Comparison of ENCODE assay signal across 11 cellular contexts in the genomic region with DNA sequence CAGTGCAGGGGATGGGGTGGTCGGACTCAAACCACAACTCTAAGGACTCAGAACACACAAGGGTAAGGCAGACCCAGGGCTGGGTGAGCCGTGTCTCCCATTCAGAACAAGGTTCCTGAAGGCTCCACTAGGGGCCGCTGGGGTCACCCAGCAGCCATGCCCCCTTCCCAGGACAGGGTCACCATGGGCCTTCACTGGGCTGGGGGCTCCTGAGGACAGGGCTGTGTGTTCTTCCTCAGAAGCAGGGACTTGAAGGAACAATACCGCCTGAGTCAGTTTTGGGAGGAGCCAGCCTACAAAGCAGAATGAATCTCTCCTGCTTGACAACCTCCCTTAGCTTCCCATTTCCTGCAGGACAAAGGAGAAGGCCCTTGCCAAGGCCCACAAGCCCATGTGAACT. TPM values are rescaled to one million over a fixed set of nuclear protein-coding genes. Genes with fewer than 3 reads are reported as not detected.
DNase-seq lines count a peak whose midpoint lies in the region; ATAC-seq and TF ChIP-seq lines count a peak whose summit lies in the region.
"Had no signal": no experiment of that assay in that cellular context is flagged by ENCODE, and none has a peak within 500 bp of the region (broad histone marks: within the 10 kb centered on the region; RNA-seq: fewer than 3 reads in every experiment).

No MANE protein-coding gene starts in this region.

- no peaks in the 10 kb centered on the region for H3K9me3 ChIP-seq in BLaER1 treated with 17β-estradiol and CSF1 and Interleukin-3, amounts not matched to agents 10 nM and 100 nM (replicated peaks in 1 of 11)
- no peaks in the 10 kb centered on the region for H3K9me3 ChIP-seq in liver (ENCODE audit: control insufficient read depth in 4 of 4, low read length in 3 of 4)
- no peaks in the 10 kb centered on the region for H3K9me3 ChIP-seq in esophagus muscularis mucosa

- no peaks in the 10 kb centered on the region for H3K27me3 ChIP-seq in BLaER1 treated with 17β-estradiol and CSF1 and Interleukin-3, amounts not matched to agents 10 nM and 100 nM
- H3K27me3 ChIP-seq in H7 (ENCODE audit: control insufficient read depth, insufficient read depth, low read length) (no peaks in the 10 kb centered on the region; the same call in 1 of the 2 replicates), liver (ENCODE audit: control insufficient read depth in 4 of 4, insufficient read depth in 4 of 4, low read length in 3 of 4) (no peaks in the 10 kb centered on the region), esophagus muscularis mucosa (peaks cover 0 to 18% (median 0%) of the 10 kb centered on the region in 4 donors)

- TF ChIP-seq CTCF in astrocyte of the spinal cord (IDR thresholded peaks at IDR 0.05; ENCODE audit: low read depth, low read length) (peak; percentile 38), liver (IDR thresholded peaks at IDR 0.05; ENCODE audit: low read depth, low read length, missing input control) (peak; percentile 12), esophagus muscularis mucosa (IDR thresholded peaks at IDR 0.05) (peak in 1 of 3 experiments; percentile 21)

- peaks cover 37 to 78% (median 61%) of the 10 kb centered on the region in 10 experiments for H3K4me1 ChIP-seq in BLaER1 treated with 17β-estradiol and CSF1 and Interleukin-3, amounts not matched to agents 10 nM and 100 nM
- H3K4me1 ChIP-seq in liver (ENCODE audit: control insufficient read depth in 4 of 4, insufficient read depth in 4 of 4, low read length in 3 of 4): no peaks in the 10 kb centered on the region
- peaks cover 0 to 7% (median 3%) of the 10 kb centered on the region in 4 donors for H3K4me1 ChIP-seq in esophagus muscularis mucosa

- in situ Hi-C loops in astrocyte of the spinal cord (cut with HindIII; ENCODE audit: low sequenced_read_pairs): no loop called here

- H3K4me3 ChIP-seq in BLaER1 treated with 17β-estradiol and CSF1 and Interleukin-3, amounts not matched to agents 10 nM and 100 nM: no peak overlapping the region; a peak in 1 of 20 replicates
- H3K4me3 ChIP-seq in H7 (ENCODE audit: insufficient read depth, low read depth, low read length) (no peak overlapping the region), astrocyte of the spinal cord (ENCODE audit: low read depth, low read length) (no peak overlapping the region), liver (ENCODE audit: low read depth in 1 of 3, low read length in 3 of 3) (no peak overlapping the region), esophagus muscularis mucosa (no peak overlapping the region)
- H3K4me3 ChIP-seq: lung had no signal

- intact Hi-C loops in esophagus muscularis mucosa (cut with DNase I): no loop called here

- H4K20me1 ChIP-seq in BLaER1 treated with 17β-estradiol and CSF1 and Interleukin-3, amounts not matched to agents 10 nM and 100 nM: peaks cover 0 to 97% (median 17%) of the 10 kb centered on the region in 11 experiments; a peak in 14 of 22 replicates

- no peak for TF ChIP-seq EP300 in esophagus muscularis mucosa (IDR thresholded peaks at IDR 0.05)

- peak overlapping the region; percentile 66 to 88 (median 79) for H3K4me2 ChIP-seq in BLaER1 treated with 17β-estradiol and CSF1 and Interleukin-3, amounts not matched to agents 10 nM and 100 nM

- DNase-seq in H7: peak; percentile 88
- DNase-seq in astrocyte of the spinal cord (ENCODE audit: low read depth, low spot score): no peak
- no peak for DNase-seq in MV-4-11 (lab: John Stamatoyannopoulos, UW)
- DNase-seq in esophagus muscularis mucosa (ENCODE audit: extremely low spot score): no peak
- no peak for DNase-seq in nucleus accumbens (lab: John Stamatoyannopoulos, UW)
- DNase-seq: NCI-H1694, T1000 had no signal

- H3K27ac ChIP-seq in BLaER1 treated with 17β-estradiol and CSF1 and Interleukin-3, amounts not matched to agents 10 nM and 100 nM: peak overlapping the region in 4 of 11 experiments; percentile 17 to 44 (median 21); a peak in 3 of 22 replicates
- H3K27ac ChIP-seq in liver (ENCODE audit: low read depth in 1 of 2, low read length in 2 of 2) (no peak overlapping the region), esophagus muscularis mucosa (replicated peaks in 1 of 4) (no peak overlapping the region)

- ATAC-seq in HG03108 (IDR thresholded peaks at IDR 0.05; ENCODE audit: unreplicated experiment): no peak

- no peak for TF ChIP-seq POLR2A in esophagus muscularis mucosa (IDR thresholded peaks at IDR 0.05; ENCODE audit: low read depth)

- H3K9ac ChIP-seq in BLaER1 treated with 17β-estradiol and CSF1 and Interleukin-3, amounts not matched to agents 10 nM and 100 nM: peak overlapping the region in 5 of 11 experiments; percentile 18 to 50 (median 38); a peak in 3 of 22 replicates
- H3K9ac ChIP-seq in liver (ENCODE audit: low read depth in 1 of 2, low read length in 2 of 2): no peak overlapping the region

- TF ChIP-seq RAD21 in liver (IDR thresholded peaks at IDR 0.05): no peak

- H3K36me3 ChIP-seq in BLaER1 treated with 17β-estradiol and CSF1 and Interleukin-3, amounts not matched to agents 10 nM and 100 nM: peaks cover 0 to 23% (median 7%) of the 10 kb centered on the region in 11 experiments; a peak in 9 of 22 replicates
- H3K36me3 ChIP-seq in H7 (replicated peaks; ENCODE audit: control insufficient read depth, insufficient read depth, low read length) (no peaks in the 10 kb centered on the region), liver (ENCODE audit: control insufficient read depth in 4 of 4, insufficient read depth in 3 of 4, low read depth in 1 of 4, low read length in 3 of 4) (no peaks in the 10 kb centered on the region), esophagus muscularis mucosa (no peaks in the 10 kb centered on the region)

- WGBS in liver: 65% methylated on average over 4 of the region's 4 CpGs
- WGBS in esophagus muscularis mucosa: 61% methylated on average over 4 of the region's 4 CpGs

TF ChIP-seq in liver, 16 proteins besides CTCF, POLR2A, EP300 and RAD21:
- TF ChIP-seq GABPA (IDR thresholded peaks at IDR 0.05 in 1 of 2, conservative IDR thresholded peaks at IDR 0.05 in 1 of 2) (no peak), REST (IDR thresholded peaks at IDR 0.05) (no peak), EGR1 (IDR thresholded peaks at IDR 0.05; ENCODE audit: low read depth in 2 of 2) (no peak), MAX (IDR thresholded peaks at IDR 0.05) (no peak), JUND (IDR thresholded peaks at IDR 0.05) (no peak), NR2F2 (IDR thresholded peaks at IDR 0.05) (no peak), HNF4G (IDR thresholded peaks at IDR 0.05) (no peak), HNF4A (conservative IDR thresholded peaks at IDR 0.05) (no peak), RXRA (IDR thresholded peaks at IDR 0.05) (no peak), TAF1 (conservative IDR thresholded peaks at IDR 0.05) (no peak), SP1 (IDR thresholded peaks at IDR 0.05) (no peak)
- TF ChIP-seq, protein P1, sequence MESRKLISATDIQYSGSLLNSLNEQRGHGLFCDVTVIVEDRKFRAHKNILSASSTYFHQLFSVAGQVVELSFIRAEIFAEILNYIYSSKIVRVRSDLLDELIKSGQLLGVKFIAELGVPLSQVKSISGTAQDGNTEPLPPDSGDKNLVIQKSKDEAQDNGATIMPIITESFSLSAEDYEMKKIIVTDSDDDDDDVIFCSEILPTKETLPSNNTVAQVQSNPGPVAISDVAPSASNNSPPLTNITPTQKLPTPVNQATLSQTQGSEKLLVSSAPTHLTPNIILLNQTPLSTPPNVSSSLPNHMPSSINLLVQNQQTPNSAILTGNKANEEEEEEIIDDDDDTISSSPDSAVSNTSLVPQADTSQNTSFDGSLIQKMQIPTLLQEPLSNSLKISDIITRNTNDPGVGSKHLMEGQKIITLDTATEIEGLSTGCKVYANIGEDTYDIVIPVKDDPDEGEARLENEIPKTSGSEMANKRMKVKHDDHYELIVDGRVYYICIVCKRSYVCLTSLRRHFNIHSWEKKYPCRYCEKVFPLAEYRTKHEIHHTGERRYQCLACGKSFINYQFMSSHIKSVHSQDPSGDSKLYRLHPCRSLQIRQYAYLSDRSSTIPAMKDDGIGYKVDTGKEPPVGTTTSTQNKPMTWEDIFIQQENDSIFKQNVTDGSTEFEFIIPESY (IDR thresholded peaks at IDR 0.05): no peak

RNA-seq across cellular contexts. Expression of gene RIMS3, which starts 15.4 kb away (rescaled TPM):
- 20.0 and 20.7 TPM in 2 replicates for total RNA-seq in H7 (2014; rRNA removed; shearing (Covaris generic))
- total RNA-seq in liver (1 to 10 TPM; 1.0 to 2.2 TPM), esophagus muscularis mucosa (10 to 100 TPM in 2 of 4 donors, 1 to 10 TPM in 2; 5.4 to 15.7 (median 9.2) TPM)
- under 1 TPM; 0.22 to 0.53 TPM for polyA plus RNA-seq in liver

RNA-seq across cellular contexts. Expression of gene NFYC, which starts 41.4 kb away (rescaled TPM):
- total RNA-seq in H7 (2014; rRNA removed; shearing (Covaris generic)): 43.3 and 51.0 TPM in 2 replicates
- 10 to 100 TPM; 27.4 to 28.1 TPM for total RNA-seq in liver
- polyA plus RNA-seq in liver: 10 to 100 TPM; 18.3 to 26.3 TPM
- total RNA-seq in esophagus muscularis mucosa: 10 to 100 TPM; 30.0 to 54.2 (median 46.6) TPM
